ENCODE assay signal across 9 cellular contexts in the genomic region with DNA sequence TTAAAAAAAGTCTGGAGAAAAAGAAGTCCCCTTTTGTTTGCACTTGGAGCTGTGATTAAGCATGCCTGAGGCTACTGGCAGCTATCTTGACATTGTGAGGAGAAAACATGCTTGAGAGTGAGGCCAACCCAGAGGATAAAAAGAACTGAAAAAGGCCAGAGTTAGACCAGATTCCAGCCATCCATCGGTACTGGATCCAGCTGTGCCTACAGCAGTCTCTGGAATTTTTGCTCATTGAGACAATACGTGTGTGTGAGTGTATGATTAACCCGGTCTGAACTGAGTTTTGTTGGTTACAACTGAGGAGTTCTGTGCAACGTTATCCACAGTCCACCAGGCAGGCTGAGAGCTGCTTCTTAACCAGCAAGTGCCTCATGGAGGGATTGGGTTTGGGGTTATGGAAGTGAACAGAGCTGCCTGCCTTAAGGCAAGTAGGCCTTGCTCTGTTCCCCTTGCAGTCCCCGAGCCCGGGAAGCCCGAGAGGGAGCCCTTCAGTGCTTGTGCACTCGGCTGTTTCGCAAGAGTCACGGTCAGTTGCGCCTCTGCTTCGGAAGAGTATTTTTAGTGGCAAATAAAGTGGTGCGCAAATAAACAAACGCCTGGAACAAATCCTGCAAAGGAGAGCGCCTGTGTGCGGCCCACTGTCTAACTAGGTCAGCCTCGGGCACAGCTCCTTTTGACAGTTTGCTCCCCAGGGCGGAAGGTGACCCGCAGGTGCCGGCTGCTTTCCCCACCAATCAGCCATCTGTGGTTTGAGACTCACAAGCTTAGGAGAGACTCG. TPM values are rescaled to one million over a fixed set of nuclear protein-coding genes. Genes with fewer than 3 reads are reported as not detected.
DNase-seq lines count a peak whose midpoint lies in the region; ATAC-seq, FAIRE-seq and TF ChIP-seq lines count a peak whose summit lies in the region.
"Had no signal": no experiment of that assay in that cellular context is flagged by ENCODE, and none has a peak within 500 bp of the region (broad histone marks: within the 10 kb centered on the region; RNA-seq: fewer than 3 reads in every experiment).

No MANE protein-coding gene starts in this region.

- no peak for TF ChIP-seq CTCF in H9 (conservative IDR thresholded peaks at IDR 0.05)
- TF ChIP-seq CTCF in heart right ventricle (IDR thresholded peaks at IDR 0.05), result no peak
- no peak for TF ChIP-seq CTCF in smooth muscle cell (IDR thresholded peaks at IDR 0.05; ENCODE audit: borderline replicate concordance, insufficient read depth, poor library complexity, severe bottlenecking)

- H3K4me2 ChIP-seq in H9 (ENCODE audit: insufficient read depth, insufficient read length, low read length) (no peak overlapping the region), smooth muscle cell (no peak overlapping the region), neuronal stem cell (ENCODE audit: insufficient read depth, low read length, poor library complexity, severe bottlenecking) (no peak overlapping the region)

- no peaks in the 10 kb centered on the region; a peak in 1 of 5 replicates for H3K9me3 Mint-ChIP-seq in H9
- H3K9me3 Mint-ChIP-seq in CD8-positive, alpha-beta memory T cell, result peaks cover 0 to 2% (median 0%) of the 10 kb centered on the region in 5 donors
- no peaks in the 10 kb centered on the region for H3K9me3 Mint-ChIP-seq in activated CD4-positive, alpha-beta T cell treated with anti-CD3 and anti-CD28 coated beads, Interleukin-2, amount 10 ng/mL, durations not matched to agents 24 days and 14 days

- no peaks in the 10 kb centered on the region for H3K27me3 ChIP-seq in H9 (ENCODE audit: insufficient read depth, low read length)
- no peaks in the 10 kb centered on the region for H3K27me3 ChIP-seq in heart right ventricle
- H3K27me3 ChIP-seq in smooth muscle cell (ENCODE audit: low read depth), result no peaks in the 10 kb centered on the region
- H3K27me3 ChIP-seq in neuronal stem cell (ENCODE audit: control insufficient read depth in 3 of 3, insufficient read depth in 3 of 3, low read depth in 1 of 3, low read length in 3 of 3), result peaks cover 0 to 4% (median 0%) of the 10 kb centered on the region in 3 experiments
- no peaks in the 10 kb centered on the region for H3K27me3 ChIP-seq in CD8-positive, alpha-beta memory T cell (ENCODE audit: insufficient read depth, low read length, poor library complexity, severe bottlenecking)

- H3K4me1 ChIP-seq in H9 (ENCODE audit: insufficient read depth, low read length) (no peaks in the 10 kb centered on the region), heart right ventricle (peaks cover 0 to 35% (median 10%) of the 10 kb centered on the region in 9 donors), smooth muscle cell (ENCODE audit: low read depth) (no peaks in the 10 kb centered on the region), neuronal stem cell (ENCODE audit: control insufficient read depth in 2 of 2, insufficient read depth in 1 of 2, low read depth in 1 of 2, low read length in 2 of 2) (peaks cover 0 to 2% of the 10 kb centered on the region in 2 donors)
- H3K4me1 ChIP-seq in CD8-positive, alpha-beta memory T cell (ENCODE audit: insufficient read depth, low read length), result no peaks in the 10 kb centered on the region

- H3K27me3 Mint-ChIP-seq in H9 (ENCODE audit: low read depth), result peaks cover 4% of the 10 kb centered on the region
- H3K27me3 Mint-ChIP-seq in CD8-positive, alpha-beta memory T cell, result peaks cover 13 to 33% of the 10 kb centered on the region in 2 donors
- peaks cover 18% of the 10 kb centered on the region for H3K27me3 Mint-ChIP-seq in activated CD4-positive, alpha-beta T cell treated with anti-CD3 and anti-CD28 coated beads, Interleukin-2, amount 10 ng/mL, durations not matched to agents 24 days and 14 days

- H3K36me3 Mint-ChIP-seq in H9 (ENCODE audit: insufficient read depth in 1 of 3, low read depth in 3 of 3), result no peaks in the 10 kb centered on the region; a peak in 1 of 7 replicates
- no peaks in the 10 kb centered on the region for H3K36me3 Mint-ChIP-seq in CD8-positive, alpha-beta memory T cell
- H3K36me3 Mint-ChIP-seq in activated CD4-positive, alpha-beta T cell treated with anti-CD3 and anti-CD28 coated beads, Interleukin-2, amount 10 ng/mL, durations not matched to agents 24 days and 14 days (ENCODE audit: low read depth), result no peaks in the 10 kb centered on the region

- no peaks in the 10 kb centered on the region for H3F3A ChIP-seq in smooth muscle cell (ENCODE audit: low read depth)

- no peak overlapping the region for H2BK12ac ChIP-seq in H9 (ENCODE audit: insufficient read length, low read depth, low read length)
- H2BK12ac ChIP-seq in neuronal stem cell (ENCODE audit: low read length), result no peak overlapping the region

- H2AFZ ChIP-seq in H9 (ENCODE audit: low read length) (no peak overlapping the region), smooth muscle cell (ENCODE audit: low read depth) (peak overlapping the region; percentile 54), neuronal stem cell (ENCODE audit: low read length) (no peak overlapping the region)

- peaks cover 6 to 8% of the 10 kb centered on the region in 2 experiments for H3K4me1 Mint-ChIP-seq in H9
- H3K4me1 Mint-ChIP-seq in CD8-positive, alpha-beta memory T cell, result no peaks in the 10 kb centered on the region
- H3K4me1 Mint-ChIP-seq in activated CD4-positive, alpha-beta T cell treated with anti-CD3 and anti-CD28 coated beads, Interleukin-2, amount 10 ng/mL, durations not matched to agents 24 days and 14 days, result no peaks in the 10 kb centered on the region

- H3K36me3 ChIP-seq in heart right ventricle (no peaks in the 10 kb centered on the region), smooth muscle cell (ENCODE audit: low read depth) (no peaks in the 10 kb centered on the region), neuronal stem cell (replicated peaks in 1 of 2; ENCODE audit: control insufficient read depth in 2 of 2, insufficient read depth in 2 of 2, low read length in 2 of 2) (no peaks in the 10 kb centered on the region)
- no peaks in the 10 kb centered on the region for H3K36me3 ChIP-seq in CD8-positive, alpha-beta memory T cell (ENCODE audit: insufficient read depth, low read length)

- H3K27ac Mint-ChIP-seq in H9, result no peak overlapping the region; a peak in 1 of 7 replicates
- H3K27ac Mint-ChIP-seq in CD8-positive, alpha-beta memory T cell, result no peak overlapping the region
- no peak overlapping the region for H3K27ac Mint-ChIP-seq in activated CD4-positive, alpha-beta T cell treated with anti-CD3 and anti-CD28 coated beads, Interleukin-2, amount 10 ng/mL, durations not matched to agents 24 days and 14 days

- no CpG with 5 or more reads among the region's 21 CpGs for whole genome bisulfite sequencing in H9 (ENCODE audit: extremely low coverage, insufficient read length, low lambda C conversion rate)
- 80 to 83% methylated on average over 21 of the region's 21 CpGs for WGBS in heart right ventricle, 2 donors
- 57% methylated on average over 21 of the region's 21 CpGs for WGBS in smooth muscle cell (ENCODE audit: low lambda C conversion rate)
- WGBS in neuronal stem cell (ENCODE audit: extremely low coverage in 2 of 2, insufficient read length in 2 of 2, insufficient replicate concordance in 1 of 2), 2 donors, result no CpG with 5 or more reads among the region's 21 CpGs

- intact Hi-C loops in heart right ventricle (cut with DNase I), result loop anchor here in 1 of 10 donors (10.0 kb wide), 1 partner anchor 49 kb away; no protein-coding TSS in a partner anchor
- intact Hi-C loops in activated CD4-positive, alpha-beta T cell treated with anti-CD3 and anti-CD28 coated beads, Interleukin-2, amount 10 ng/mL, durations not matched to agents 24 days and 14 days (cut with micrococcal nuclease), result no loop called here

- H3K4me3 ChIP-seq in heart right ventricle (peak overlapping the region in 1 of 10 donors; percentile 10), smooth muscle cell (no peak overlapping the region), neuronal stem cell (ENCODE audit: low read length in 2 of 2) (no peak overlapping the region)
- no peak overlapping the region for H3K4me3 ChIP-seq in CD8-positive, alpha-beta memory T cell (ENCODE audit: low read length)

- H2AK5ac ChIP-seq in H9 (ENCODE audit: insufficient read length, low read length), result no peak overlapping the region
- no peak overlapping the region for H2AK5ac ChIP-seq in neuronal stem cell (ENCODE audit: low read depth, low read length)

- H3K4me3 Mint-ChIP-seq in H9, result no peak overlapping the region
- H3K4me3 Mint-ChIP-seq in CD8-positive, alpha-beta memory T cell, result no peak overlapping the region
- H3K4me3 Mint-ChIP-seq in activated CD4-positive, alpha-beta T cell treated with anti-CD3 and anti-CD28 coated beads, Interleukin-2, amount 10 ng/mL, durations not matched to agents 24 days and 14 days, result no peak overlapping the region

- no peak overlapping the region for H4K91ac ChIP-seq in H9 (ENCODE audit: insufficient read length, low read depth, low read length)
- H4K91ac ChIP-seq in neuronal stem cell (ENCODE audit: low read depth, low read length, poor library complexity), result no peak overlapping the region

- CTCF ChIA-PET in CD8-positive, alpha-beta memory T cell (lab: Charles Lee), result no interaction called here

- no peak overlapping the region for H4K8ac ChIP-seq in H9 (replicated peaks; ENCODE audit: insufficient read length, low read depth, low read length)
- H4K8ac ChIP-seq in neuronal stem cell (ENCODE audit: low read depth, low read length), result no peak overlapping the region

- H3K18ac ChIP-seq in H9 (ENCODE audit: insufficient read length, low read depth, low read length) (no peak overlapping the region), neuronal stem cell (ENCODE audit: low read length) (no peak overlapping the region)

- H4K5ac ChIP-seq in H9 (ENCODE audit: insufficient read length, low read depth, low read length), result no peak overlapping the region

- H3K79me1 ChIP-seq in H9 (ENCODE audit: insufficient read depth, low read depth, low read length, poor library complexity, severe bottlenecking) (no peaks in the 10 kb centered on the region), neuronal stem cell (ENCODE audit: low read depth, low read length) (no peaks in the 10 kb centered on the region)

- no peaks in the 10 kb centered on the region for H3K23me2 ChIP-seq in H9 (ENCODE audit: insufficient read length, low read depth, low read length, poor library complexity, severe bottlenecking)

- H3K14ac ChIP-seq in H9 (ENCODE audit: insufficient read depth, low read length) (no peak overlapping the region), neuronal stem cell (ENCODE audit: low read length) (no peak overlapping the region)

- H2BK120ac ChIP-seq in H9 (ENCODE audit: low read depth, low read length, poor library complexity, severe bottlenecking) (no peak overlapping the region), neuronal stem cell (ENCODE audit: low read depth, low read length) (no peak overlapping the region)

- ATAC-seq in heart right ventricle (peak in 7 of 8 donors; percentile 36 to 54 (median 40)), GM21723 (IDR thresholded peaks at IDR 0.05; ENCODE audit: unreplicated experiment) (no peak)

- H3K9me3 ChIP-seq in H9 (ENCODE audit: control insufficient read depth, low read depth, low read length) (no peaks in the 10 kb centered on the region), heart right ventricle (no peaks in the 10 kb centered on the region), smooth muscle cell (replicated peaks; ENCODE audit: low read depth) (no peaks in the 10 kb centered on the region), neuronal stem cell (replicated peaks in 1 of 2; ENCODE audit: control insufficient read depth in 2 of 2, insufficient read depth in 1 of 2, low read depth in 1 of 2, low read length in 2 of 2) (peaks cover 0 to 2% of the 10 kb centered on the region in 2 donors)
- no peaks in the 10 kb centered on the region for H3K9me3 ChIP-seq in CD8-positive, alpha-beta memory T cell (ENCODE audit: low read length)

- POLR2A ChIA-PET in CD8-positive, alpha-beta memory T cell (lab: Charles Lee), result no interaction called here

- no peaks in the 10 kb centered on the region for H3K79me2 ChIP-seq in H9 (ENCODE audit: insufficient read depth, low read length)
- H3K79me2 ChIP-seq in smooth muscle cell (ENCODE audit: low read depth), result no peaks in the 10 kb centered on the region

- no peak overlapping the region for H3K56ac ChIP-seq in H9 (ENCODE audit: insufficient read length, low read depth, low read length)

- H2BK5ac ChIP-seq in H9 (ENCODE audit: insufficient read length, low read length) (no peak overlapping the region), neuronal stem cell (ENCODE audit: low read length) (no peak overlapping the region)

- H2BK20ac ChIP-seq in H9 (ENCODE audit: low read depth, low read length, poor library complexity, severe bottlenecking), result no peak overlapping the region

- peak; percentile 88 for FAIRE-seq in RCC 7860 (lab: Jason Lieb, UNC)

- H3T11ph ChIP-seq in H9 (ENCODE audit: low read length), result no peak overlapping the region

- H3K9ac ChIP-seq in H9 (ENCODE audit: extremely low read depth, insufficient read length, low read length), result no peak overlapping the region
- no peak overlapping the region for H3K9ac ChIP-seq in smooth muscle cell (ENCODE audit: low read depth)
- no peak overlapping the region for H3K9ac ChIP-seq in neuronal stem cell (ENCODE audit: low read depth, low read length, poor library complexity)

- no peak overlapping the region for H2BK15ac ChIP-seq in H9 (ENCODE audit: low read depth, low read length)
- no peak overlapping the region for H2BK15ac ChIP-seq in neuronal stem cell (ENCODE audit: low read length)

- H4K20me1 ChIP-seq in H9 (ENCODE audit: control insufficient read depth, insufficient read depth, insufficient read length), result no peaks in the 10 kb centered on the region
- no peaks in the 10 kb centered on the region for H4K20me1 ChIP-seq in smooth muscle cell (ENCODE audit: low read depth)

- no peak overlapping the region for H3K23ac ChIP-seq in H9 (ENCODE audit: insufficient read length, low read depth, low read length)
- H3K23ac ChIP-seq in neuronal stem cell (ENCODE audit: low read depth, low read length, poor library complexity), result no peak overlapping the region

- H3K27ac ChIP-seq in H9 (ENCODE audit: insufficient read length, low read depth, low read length) (no peak overlapping the region), heart right ventricle (peak overlapping the region in 4 of 10 donors; percentile 16 to 83 (median 24)), smooth muscle cell (ENCODE audit: low read depth) (no peak overlapping the region), neuronal stem cell (replicated peaks; ENCODE audit: low read length) (no peak overlapping the region)
- H3K27ac ChIP-seq in CD8-positive, alpha-beta memory T cell (ENCODE audit: low read depth, low read length), result no peak overlapping the region

- peak; percentile 28 for DNase-seq in H9
- peak; percentile 63 for DNase-seq in RCC 7860 (ENCODE audit: low spot score)
- peak in 1 of 2 donors; percentile 51 for DNase-seq in heart right ventricle
- DNase-seq in smooth muscle cell (lab: John Stamatoyannopoulos, UW; ENCODE audit: unreplicated experiment), result no peak
- DNase-seq in neuronal stem cell (ENCODE audit: low spot score), result no peak
- DNase-seq in CD8-positive, alpha-beta memory T cell, result no peak
- DNase-seq in activated CD4-positive, alpha-beta T cell treated with anti-CD3 and anti-CD28 coated beads, Interleukin-2, amount 10 ng/mL, durations not matched to agents 24 days and 14 days, result no peak

- H3K4ac ChIP-seq in H9 (ENCODE audit: low read depth, low read length) (no peak overlapping the region), neuronal stem cell (ENCODE audit: low read length) (no peak overlapping the region)

RNA-seq across cellular contexts. Expression of a gene that starts 57.1 kb away (rescaled TPM):
- total RNA-seq in H9 (2021) (1.4 and 2.4 TPM in 2 replicates), heart right ventricle (1 to 10 TPM; 1.6 to 7.9 (median 2.5) TPM), smooth muscle cell (3.1 and 9.1 TPM in 2 replicates)
- polyA plus RNA-seq in heart right ventricle (1 to 10 TPM in 1 of 2 donors, under 1 TPM in 1; 0.80 to 1.1 TPM), smooth muscle cell (2.1 and 9.3 TPM in 2 replicates)
- 1.9 TPM for polyA plus RNA-seq in neuronal stem cell (2013, experiment 1 of 2)
- 2.0 TPM for polyA plus RNA-seq in neuronal stem cell (2013, experiment 2 of 2)
- total RNA-seq in CD8-positive, alpha-beta memory T cell, result not detected
- polyA plus RNA-seq in CD8-positive, alpha-beta memory T cell, result not detected
- not detected in 2 replicates for total RNA-seq in activated CD4-positive, alpha-beta T cell treated with anti-CD3 and anti-CD28 coated beads, Interleukin-2, amount 10 ng/mL, durations not matched to agents 24 days and 14 days
- total RNA-seq: activated CD8-positive, alpha-beta memory T cell treated with anti-CD3 and anti-CD28 coated beads for 36 hours had no signal

Comparison
In these comparisons a context has a peak if more than half of its experiments do, and no peak if none do; other contexts are left out.
1. DNase-seq: peak in H9 (single experiment) and RCC 7860 (single experiment); none in smooth muscle cell (single experiment), neuronal stem cell (single experiment), CD8-positive, alpha-beta memory T cell (0 of 5) and activated CD4-positive, alpha-beta T cell treated with anti-CD3 and anti-CD28 coated beads, Interleukin-2, amount 10 ng/mL, durations not matched to agents 24 days and 14 days (single experiment).